Comparison of ENCODE assay signal across 8 cellular contexts in the genomic region with DNA sequence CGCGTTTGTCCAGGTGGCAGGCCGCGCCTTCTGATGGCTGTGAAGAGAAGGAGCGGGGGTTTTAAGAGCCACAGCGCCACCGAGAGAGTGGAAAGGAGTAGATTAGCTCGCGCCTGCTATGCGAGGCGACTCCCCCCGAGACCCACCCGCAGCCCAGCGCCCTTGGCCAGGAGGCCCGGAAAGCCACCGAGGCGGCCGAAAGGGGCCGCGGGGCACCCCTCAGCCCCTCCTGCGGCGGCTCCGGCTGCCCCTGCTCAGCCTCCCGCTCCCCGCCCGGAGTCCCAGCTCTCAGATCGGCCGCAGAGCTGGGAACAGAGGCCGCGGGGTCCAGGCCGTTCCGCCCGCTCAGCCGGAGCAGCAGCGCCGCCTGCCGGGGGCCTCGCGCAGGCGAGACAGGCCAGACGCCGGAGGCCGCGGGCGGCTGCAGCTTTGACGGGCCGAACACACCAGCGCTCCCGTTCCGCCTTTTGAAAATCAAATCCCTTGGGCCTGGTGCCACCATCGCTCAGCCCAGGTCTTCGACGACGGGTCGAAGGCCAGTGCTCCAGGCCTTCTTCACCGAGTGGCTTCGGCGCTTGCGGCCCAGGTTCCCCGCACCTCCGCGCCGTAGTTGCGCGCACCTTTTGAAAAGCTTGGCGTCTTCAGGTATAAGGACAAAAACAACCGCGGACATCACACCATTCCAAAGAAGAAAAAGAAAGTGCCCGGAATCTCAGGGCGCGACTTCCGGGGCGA. TPM values are rescaled to one million over a fixed set of nuclear protein-coding genes. Genes with fewer than 3 reads are reported as not detected.
DNase-seq lines count a peak whose midpoint lies in the region; ATAC-seq and TF ChIP-seq lines count a peak whose summit lies in the region.

No MANE protein-coding gene starts in this region.

- H3K9me3 ChIP-seq in NT2/D1 (ENCODE audit: insufficient read depth, low read length) (peaks cover 21% of the 10 kb centered on the region), neural progenitor cell (ENCODE audit: low read depth) (no peaks in the 10 kb centered on the region), testis (no peaks in the 10 kb centered on the region)

- peaks cover 44% of the 10 kb centered on the region for H4K20me1 ChIP-seq in neural progenitor cell (ENCODE audit: low read depth)

- H3K9ac ChIP-seq in NT2/D1 (ENCODE audit: insufficient read length, low read depth) (no peak overlapping the region), neural progenitor cell (no peak overlapping the region)

- H3K9me3 Mint-ChIP-seq in activated T-cell treated with anti-CD3 and anti-CD28 coated beads, Interleukin-2, amount 50 U/mL, for 72 hours = peaks cover 0 to 2% of the 10 kb centered on the region in 2 donors
- peaks cover 3% of the 10 kb centered on the region for H3K9me3 Mint-ChIP-seq in neural progenitor cell

- H3K36me3 Mint-ChIP-seq in activated T-cell treated with anti-CD3 and anti-CD28 coated beads, Interleukin-2, amount 50 U/mL, for 72 hours (ENCODE audit: insufficient read depth in 2 of 2) = no peaks in the 10 kb centered on the region
- H3K36me3 Mint-ChIP-seq in neural progenitor cell = no peaks in the 10 kb centered on the region

- H3K4me1 Mint-ChIP-seq in activated T-cell treated with anti-CD3 and anti-CD28 coated beads, Interleukin-2, amount 50 U/mL, for 72 hours (ENCODE audit: low read depth) = peaks cover 10% of the 10 kb centered on the region
- no peaks in the 10 kb centered on the region for H3K4me1 Mint-ChIP-seq in neural progenitor cell

- TF ChIP-seq POLR2A in GM19193 (IDR thresholded peaks at IDR 0.05; ENCODE audit: extremely low read depth, insufficient read depth, insufficient read length) (peak; percentile 11), testis (IDR thresholded peaks at IDR 0.05) (no peak)

- no peaks in the 10 kb centered on the region for H3K36me3 ChIP-seq in NT2/D1 (ENCODE audit: insufficient read depth, insufficient read length, low read length)
- H3K36me3 ChIP-seq in neural progenitor cell = no peaks in the 10 kb centered on the region
- H3K36me3 ChIP-seq in testis (ENCODE audit: low read depth, missing control alignments) = no peaks in the 10 kb centered on the region

- H3K4me1 ChIP-seq in NT2/D1 (ENCODE audit: insufficient read depth, insufficient read length) (no peaks in the 10 kb centered on the region), neural progenitor cell (no peaks in the 10 kb centered on the region), testis (peaks cover 9% of the 10 kb centered on the region)

- H2AFZ ChIP-seq in neural progenitor cell (replicated peaks) = peak overlapping the region; percentile 53

- intact Hi-C loops in testis (cut with DNase I; ENCODE audit: low total_unique reads) = loop anchor here (10.0 kb wide), 1 partner anchor 129 kb away; no protein-coding TSS in a partner anchor

- ATAC-seq in HG03432 (IDR thresholded peaks at IDR 0.05; ENCODE audit: unreplicated experiment) = peak; percentile 94
- peak; percentile 97 to 98 for ATAC-seq in activated T-cell treated with anti-CD3 and anti-CD28 coated beads, Interleukin-2, amount 50 U/mL, for 72 hours (replicated peaks in 1 of 2)

- H3K27ac Mint-ChIP-seq in activated T-cell treated with anti-CD3 and anti-CD28 coated beads, Interleukin-2, amount 50 U/mL, for 72 hours = peak overlapping the region; percentile 54
- no peak overlapping the region for H3K27ac Mint-ChIP-seq in neural progenitor cell

- no peak overlapping the region for H3K27ac ChIP-seq in neural progenitor cell
- peak overlapping the region; percentile 60 to 87 for H3K27ac ChIP-seq in testis

- H3K4me3 ChIP-seq in NT2/D1 (ENCODE audit: insufficient read length, low read depth) = peak overlapping the region; percentile 26
- H3K4me3 ChIP-seq in neural progenitor cell = peak overlapping the region; percentile 45
- peak overlapping the region; percentile 59 to 69 for H3K4me3 ChIP-seq in testis

- WGBS in testis, 2 donors = 1% methylated on average over 29 to 73 of the region's 73 CpGs

- H3F3A ChIP-seq in neural progenitor cell (ENCODE audit: low read depth) = no peaks in the 10 kb centered on the region

- peak overlapping the region; percentile 83 to 88 for H3K4me3 Mint-ChIP-seq in activated T-cell treated with anti-CD3 and anti-CD28 coated beads, Interleukin-2, amount 50 U/mL, for 72 hours
- peak overlapping the region; percentile 75 for H3K4me3 Mint-ChIP-seq in neural progenitor cell

- peak in 10 of 14 donors; percentile 5 to 75 (median 24) for DNase-seq in C1 segment of cervical spinal cord (lab: John Stamatoyannopoulos, UW)
- DNase-seq in NT2/D1 (ENCODE audit: low read depth, low spot score) = no peak
- peak; percentile 77 to 84 for DNase-seq in activated T-cell treated with anti-CD3 and anti-CD28 coated beads, Interleukin-2, amount 50 U/mL, for 72 hours
- peak; percentile 28 for DNase-seq in fibroblast of the conjunctiva (ENCODE audit: low read depth)
- peak; percentile 95 for DNase-seq in neural progenitor cell (ENCODE audit: low spot score)
- DNase-seq in testis = peak; percentile 85

- TF ChIP-seq CTCF in neural progenitor cell (IDR thresholded peaks at IDR 0.05) (peak; percentile 79), testis (IDR thresholded peaks at IDR 0.05) (peak; percentile 86 to 88 (median 88))

- H3K27me3 ChIP-seq in NT2/D1 (ENCODE audit: insufficient read depth, insufficient read length) = peaks cover 93% of the 10 kb centered on the region
- H3K27me3 ChIP-seq in neural progenitor cell = peaks cover 100% of the 10 kb centered on the region
- H3K27me3 ChIP-seq in testis = no peaks in the 10 kb centered on the region

- peak overlapping the region; percentile 75 for H3K4me2 ChIP-seq in neural progenitor cell

- peaks cover 66% of the 10 kb centered on the region for H3K27me3 Mint-ChIP-seq in activated T-cell treated with anti-CD3 and anti-CD28 coated beads, Interleukin-2, amount 50 U/mL, for 72 hours (ENCODE audit: low read depth)
- peaks cover 75% of the 10 kb centered on the region for H3K27me3 Mint-ChIP-seq in neural progenitor cell (ENCODE audit: insufficient read depth, low read depth)

- H3K79me2 ChIP-seq in neural progenitor cell (ENCODE audit: low read depth) = no peaks in the 10 kb centered on the region

RNA-seq across cellular contexts. Expression of gene CDX2, which starts 15.3 kb away (rescaled TPM):
- not detected for total RNA-seq in activated T-cell treated with anti-CD3 and anti-CD28 coated beads, Interleukin-2, amount 50 U/mL, for 72 hours
- total RNA-seq in neural progenitor cell (ENCODE audit: low replicate concordance) = not detected in 2 replicates
- total RNA-seq in testis = under 1 TPM; 0.06 to 0.08 TPM
- polyA plus RNA-seq in testis (ENCODE audit: insufficient read depth, low read depth, low replicate concordance) = not detected

RNA-seq across cellular contexts. Expression of gene PDX1, which starts 34.0 kb away (rescaled TPM):
- total RNA-seq in activated T-cell treated with anti-CD3 and anti-CD28 coated beads, Interleukin-2, amount 50 U/mL, for 72 hours = not detected
- total RNA-seq in neural progenitor cell (ENCODE audit: low replicate concordance) = not detected in 2 replicates
- total RNA-seq in testis = under 1 TPM; 0.12 to 0.24 TPM
- polyA plus RNA-seq in testis (ENCODE audit: insufficient read depth, low read depth, low replicate concordance) = not detected

RNA-seq across cellular contexts. Expression of gene URAD, which starts 34.7 kb away (rescaled TPM):
- not detected for total RNA-seq in activated T-cell treated with anti-CD3 and anti-CD28 coated beads, Interleukin-2, amount 50 U/mL, for 72 hours
- total RNA-seq in neural progenitor cell (ENCODE audit: low replicate concordance) (not detected in 2 replicates), testis (1 to 10 TPM in 1 of 2 donors, under 1 TPM in 1; 0.87 to 1.6 TPM)
- polyA plus RNA-seq in testis (ENCODE audit: insufficient read depth, low read depth, low replicate concordance) = not detected
